ENCODE assay signal across 25 cellular contexts in the genomic region with DNA sequence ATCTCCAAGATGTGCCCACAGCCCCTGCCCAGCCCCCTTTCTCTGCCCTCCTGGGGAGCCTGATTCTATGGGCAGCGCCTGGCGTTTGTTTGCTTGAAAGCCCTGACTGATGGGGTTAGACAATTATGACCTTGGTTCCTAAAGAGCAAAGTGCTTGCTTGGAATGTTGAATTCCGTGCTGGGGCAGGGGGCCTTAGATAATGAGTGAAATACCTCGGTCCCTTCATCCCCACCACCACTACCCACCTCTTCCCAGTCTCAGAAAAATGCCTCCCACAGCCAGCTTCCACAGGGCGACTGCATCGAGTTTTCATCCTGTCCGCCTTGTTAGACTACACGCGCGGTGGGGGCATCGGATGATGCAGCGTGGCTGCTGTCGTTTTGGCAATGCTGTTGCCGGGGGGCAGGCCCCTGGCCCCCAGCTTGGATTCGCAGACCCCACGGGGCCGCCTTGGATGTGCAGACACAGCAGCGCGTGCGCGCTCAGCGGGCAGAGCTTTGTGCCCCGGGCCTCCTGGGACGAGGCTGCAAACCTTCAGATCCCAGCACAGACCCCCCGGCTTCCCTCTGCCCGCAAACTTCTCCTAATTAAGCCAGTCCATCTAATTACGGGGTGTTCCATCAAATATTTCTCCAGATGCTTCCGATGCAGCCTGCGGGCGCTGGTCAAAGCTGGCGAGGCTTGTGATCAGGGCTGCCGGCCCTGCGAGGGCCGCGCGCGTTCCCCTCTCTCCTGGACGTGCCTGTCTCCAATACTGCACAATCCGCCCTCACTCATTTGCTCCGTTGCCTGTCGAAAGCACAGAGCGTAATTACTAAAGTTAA.
DNase-seq lines count a peak whose midpoint lies in the region; ATAC-seq and TF ChIP-seq lines count a peak whose summit lies in the region.
"Had no signal": no experiment of that assay in that cellular context is flagged by ENCODE, and none has a peak within 500 bp of the region (broad histone marks: within the 10 kb centered on the region; RNA-seq: fewer than 3 reads in every experiment).

No MANE protein-coding gene starts in this region.

- H3K36me3 Mint-ChIP-seq in progenitor cell of endocrine pancreas (ENCODE audit: insufficient read depth), result no peaks in the 10 kb centered on the region
- no peaks in the 10 kb centered on the region for H3K36me3 Mint-ChIP-seq in activated CD8-positive, alpha-beta memory T cell treated with anti-CD3 and anti-CD28 coated beads, Interleukin-2, amount 10 ng/mL, durations not matched to agents 7 days and 5 days
- H3K36me3 Mint-ChIP-seq: activated naive CD8-positive, alpha-beta T cell had no signal

- peak; percentile 56 for ATAC-seq in left ventricle myocardium superior
- ATAC-seq in activated CD8-positive, alpha-beta memory T cell treated with anti-CD3 and anti-CD28 coated beads, Interleukin-2, amount 10 ng/mL, durations not matched to agents 7 days and 5 days, result no peak
- ATAC-seq in GM21576 (IDR thresholded peaks at IDR 0.05; ENCODE audit: unreplicated experiment), result no peak
- ATAC-seq: activated CD8-positive, alpha-beta T cell treated with anti-CD3 and anti-CD28 coated beads, Interleukin-2, amount 10 ng/mL, durations not matched to agents 7 days and 5 days; psoas muscle; stimulated activated naive CD8-positive, alpha-beta T cell treated with anti-CD3 and anti-CD28 coated beads, Interleukin-15, amount 100 ng/mL, for 72 hours had no signal

- no peak overlapping the region for H3K4me3 Mint-ChIP-seq in progenitor cell of endocrine pancreas (ENCODE audit: low read depth)
- no peak overlapping the region for H3K4me3 Mint-ChIP-seq in activated CD8-positive, alpha-beta memory T cell treated with anti-CD3 and anti-CD28 coated beads, Interleukin-2, amount 10 ng/mL, durations not matched to agents 7 days and 5 days
- H3K4me3 Mint-ChIP-seq: activated CD8-positive, alpha-beta T cell treated with anti-CD3 and anti-CD28 coated beads, Interleukin-2, amount 10 ng/mL, durations not matched to agents 7 days and 5 days; activated naive CD8-positive, alpha-beta T cell; stimulated activated naive CD8-positive, alpha-beta T cell treated with anti-CD3 and anti-CD28 coated beads, Interleukin-15, amount 100 ng/mL, for 72 hours had no signal

- intact Hi-C loops in left ventricle myocardium superior (cut with micrococcal nuclease), result no loop called here

- no peaks in the 10 kb centered on the region for H3K9me3 Mint-ChIP-seq in progenitor cell of endocrine pancreas (ENCODE audit: low read depth)
- no peaks in the 10 kb centered on the region for H3K9me3 Mint-ChIP-seq in activated CD8-positive, alpha-beta memory T cell treated with anti-CD3 and anti-CD28 coated beads, Interleukin-2, amount 10 ng/mL, durations not matched to agents 7 days and 5 days (ENCODE audit: low read depth)
- H3K9me3 Mint-ChIP-seq: stimulated activated naive CD8-positive, alpha-beta T cell treated with anti-CD3 and anti-CD28 coated beads, Interleukin-15, amount 100 ng/mL, for 72 hours had no signal

- peaks cover 4% of the 10 kb centered on the region for H3K27me3 Mint-ChIP-seq in progenitor cell of endocrine pancreas
- peaks cover 54% of the 10 kb centered on the region for H3K27me3 Mint-ChIP-seq in activated CD8-positive, alpha-beta memory T cell treated with anti-CD3 and anti-CD28 coated beads, Interleukin-2, amount 10 ng/mL, durations not matched to agents 7 days and 5 days

- TF ChIP-seq CTCF in progenitor cell of endocrine pancreas (IDR thresholded peaks at IDR 0.05; ENCODE audit: unreplicated experiment), result no peak

- H3K27ac Mint-ChIP-seq in progenitor cell of endocrine pancreas, result peak overlapping the region; percentile 46
- H3K27ac Mint-ChIP-seq in activated CD8-positive, alpha-beta memory T cell treated with anti-CD3 and anti-CD28 coated beads, Interleukin-2, amount 10 ng/mL, durations not matched to agents 7 days and 5 days, result no peak overlapping the region
- H3K27ac Mint-ChIP-seq: activated CD8-positive, alpha-beta T cell treated with anti-CD3 and anti-CD28 coated beads, Interleukin-2, amount 10 ng/mL, durations not matched to agents 7 days and 5 days; activated naive CD8-positive, alpha-beta T cell; stimulated activated naive CD8-positive, alpha-beta T cell treated with anti-CD3 and anti-CD28 coated beads, Interleukin-15, amount 100 ng/mL, for 72 hours had no signal

- DNase-seq in D341Med (ENCODE audit: low spot score), result peak; percentile 38
- DNase-seq in NCI-H69 (lab: John Stamatoyannopoulos, UW), result peak; percentile 61
- DNase-seq in left ventricle myocardium superior, result peak; percentile 29
- DNase-seq in progenitor cell of endocrine pancreas (ENCODE audit: low spot score, unreplicated experiment), result no peak
- no peak for DNase-seq in activated CD8-positive, alpha-beta memory T cell treated with anti-CD3 and anti-CD28 coated beads, Interleukin-2, amount 10 ng/mL, durations not matched to agents 7 days and 5 days
- DNase-seq in RKO (ENCODE audit: low spot score), result no peak
- DNase-seq: activated CD8-positive, alpha-beta T cell treated with anti-CD3 and anti-CD28 coated beads, Interleukin-2, amount 10 ng/mL, durations not matched to agents 7 days and 5 days; activated T-cell treated with anti-CD3 and anti-CD28 coated beads for 4 hours; DMS53; effector memory CD4-positive, alpha-beta T cell; foreskin fibroblast; head of caudate nucleus; KBM-7; NCI-H1105; NCI-H2029; NCI-H526; psoas muscle; small intestine; stimulated activated CD4-positive, alpha-beta T cell treated with anti-CD3 and anti-CD28 coated beads, Interleukin-1b, Interleukin-23, amount 100 ng/mL, for 48 hours; stimulated activated CD8-positive, alpha-beta memory T cell treated with anti-CD3 and anti-CD28 coated beads, Interleukin-4, amount 100 ng/mL, for 48 hours; stimulated activated naive CD8-positive, alpha-beta T cell treated with anti-CD3 and anti-CD28 coated beads, Interleukin-15, amount 100 ng/mL, for 72 hours; T-helper 2 cell; tibial artery had no signal

- CTCF ChIA-PET in activated CD8-positive, alpha-beta memory T cell treated with anti-CD3 and anti-CD28 coated beads, Interleukin-2, amount 10 ng/mL, durations not matched to agents 7 days and 5 days (lab: Charles Lee), result no interaction called here

- peaks cover 52% of the 10 kb centered on the region for H3K4me1 Mint-ChIP-seq in progenitor cell of endocrine pancreas (ENCODE audit: low read depth)
- H3K4me1 Mint-ChIP-seq in activated CD8-positive, alpha-beta memory T cell treated with anti-CD3 and anti-CD28 coated beads, Interleukin-2, amount 10 ng/mL, durations not matched to agents 7 days and 5 days, result no peaks in the 10 kb centered on the region

Comparison
In these comparisons a context has a peak if more than half of its experiments do, and no peak if none do; other contexts are left out.
1. DNase-seq: peak in D341Med (single experiment), NCI-H69 (single experiment) and left ventricle myocardium superior (single experiment); none in progenitor cell of endocrine pancreas (single experiment), activated CD8-positive, alpha-beta memory T cell treated with anti-CD3 and anti-CD28 coated beads, Interleukin-2, amount 10 ng/mL, durations not matched to agents 7 days and 5 days (single experiment) and RKO (single experiment).